8 cellular contexts compared by ENCODE assay signal in genomic region chr4:123695531-123695930, GRCh38.
DNase-seq lines count a peak whose midpoint lies in the region; ATAC-seq and TF ChIP-seq lines count a peak whose summit lies in the region.
"Not testable (repeated sequence)": the region's sequence is repeated elsewhere in the genome, so short reads cannot be mapped to it uniquely, and the experiment has no call there.

No MANE protein-coding gene starts in this region.

- not testable (repeated sequence) for BruUV-seq in IMR-90 (replicated peaks; lab: Mats Ljungman, UMichigan)

- CTCF ChIA-PET in IMR-90 (lab: Yijun Ruan, JAX) = not testable (repeated sequence)

- not testable (repeated sequence) for H3K56ac ChIP-seq in IMR-90 (ENCODE audit: extremely low read depth, insufficient read depth, low read length)

- not testable (repeated sequence) for TF ChIP-seq POLR2A in IMR-90 (IDR thresholded peaks at IDR 0.05; ENCODE audit: low read depth, low read length)

- H2AFZ ChIP-seq in IMR-90 (replicated peaks; ENCODE audit: low read length, poor library complexity) = not testable (repeated sequence)

- H3K4me3 ChIP-seq in IMR-90 (ENCODE audit: insufficient read depth, low read depth, low read length); MG63; fibroblast of mammary gland (ENCODE audit: control insufficient read depth, low read depth, low read length): not testable (repeated sequence)

- not testable (repeated sequence) for H2AK9ac ChIP-seq in IMR-90 (replicated peaks; ENCODE audit: low read depth, low read length, poor library complexity)

- H2BK15ac ChIP-seq in IMR-90 (ENCODE audit: low read depth, low read length) = not testable (repeated sequence)

- not testable (repeated sequence) for H3K9me3 Mint-ChIP-seq in chondrocyte (ENCODE audit: low read depth)

- POLR2A ChIA-PET in IMR-90 (lab: Charles Lee; ENCODE audit: unreplicated experiment) = not testable (repeated sequence)

- H3K27me3 ChIP-seq in IMR-90 (ENCODE audit: control insufficient read depth, insufficient read depth, low read length); MG63: not testable (repeated sequence)

- not testable (repeated sequence) for H4K20me1 ChIP-seq in IMR-90 (ENCODE audit: insufficient read depth, low read length)

- peak overlapping the region; percentile 10 for H3K27ac Mint-ChIP-seq in chondrocyte (ENCODE audit: unreplicated experiment)

- not testable (repeated sequence) for H3K18ac ChIP-seq in IMR-90 (ENCODE audit: low read depth, low read length)

- intact Hi-C loops in IMR-90 (cut with micrococcal nuclease) = not testable (repeated sequence)

- not testable (repeated sequence) for H2BK120ac ChIP-seq in IMR-90 (ENCODE audit: low read depth, low read length)

- H3K14ac ChIP-seq in IMR-90 (replicated peaks; ENCODE audit: low read depth, low read length) = not testable (repeated sequence)

- WGBS in IMR-90 (ENCODE audit: extremely low coverage in 2 of 2, insufficient read length in 1 of 2), 2 experiments = no CpG with 5 or more reads among the region's 2 CpGs

- H2BK20ac ChIP-seq in IMR-90 (ENCODE audit: low read depth, low read length) = not testable (repeated sequence)

- not testable (repeated sequence) for H3K9me1 ChIP-seq in IMR-90 (ENCODE audit: insufficient read depth, low read length)

- not testable (repeated sequence) for H3K9ac ChIP-seq in IMR-90 (ENCODE audit: low read depth, low read length)

- H3K9me3 ChIP-seq in IMR-90 (ENCODE audit: control insufficient read depth, insufficient read depth, low read length); MG63: not testable (repeated sequence)

- not testable (repeated sequence) for H2AK5ac ChIP-seq in IMR-90 (ENCODE audit: low read depth, low read length)

- H3K4me3 Mint-ChIP-seq in chondrocyte (ENCODE audit: unreplicated experiment) = not testable (repeated sequence)

- ATAC-seq in IMR-90 (ENCODE audit: low read depth) = not testable (repeated sequence)

- not testable (repeated sequence) for H3K27ac ChIP-seq in IMR-90 (ENCODE audit: insufficient read depth, low read length)

- not testable (repeated sequence) for H3K27me3 Mint-ChIP-seq in chondrocyte (ENCODE audit: low read depth)

- H3K4ac ChIP-seq in IMR-90 (ENCODE audit: low read depth, low read length) = not testable (repeated sequence)

- not testable (repeated sequence) for H3K36me3 Mint-ChIP-seq in chondrocyte (ENCODE audit: low read depth)

- TF ChIP-seq RAD21 in IMR-90 (IDR thresholded peaks at IDR 0.05; ENCODE audit: low read length) = not testable (repeated sequence)

- not testable (repeated sequence) for H3K4me2 ChIP-seq in IMR-90 (ENCODE audit: low read depth, low read length)

- H3K36me3 ChIP-seq in IMR-90 (ENCODE audit: control insufficient read depth, insufficient read depth, low read length); MG63: not testable (repeated sequence)

- H3K4me1 Mint-ChIP-seq in chondrocyte (ENCODE audit: low read depth) = peaks cover 11% of the 10 kb centered on the region

- H2BK5ac ChIP-seq in IMR-90 (ENCODE audit: low read depth, low read length, poor library complexity, severe bottlenecking) = not testable (repeated sequence)

- not testable (repeated sequence) for H3K23ac ChIP-seq in IMR-90 (ENCODE audit: low read depth, low read length)

- peak; percentile 5 for DNase-seq in Daoy (ENCODE audit: low read depth)
- peak; percentile 73 for DNase-seq in HT1080 (ENCODE audit: low read depth)
- peak; percentile 13 for DNase-seq in IMR-90
- DNase-seq in M059J (ENCODE audit: low read depth) = peak; percentile 62
- DNase-seq in MG63 = peak; percentile 31
- not testable (repeated sequence) for DNase-seq in chondrocyte (ENCODE audit: low spot score)
- DNase-seq in fibroblast of mammary gland (ENCODE audit: low read depth) = peak; percentile 21
- DNase-seq in kidney tubule cell (ENCODE audit: low spot score) = peak; percentile 31

- H3K79me1 ChIP-seq in IMR-90 (ENCODE audit: low read depth in 1 of 2, low read length in 2 of 2) = not testable (repeated sequence)

- not testable (repeated sequence) for H4K91ac ChIP-seq in IMR-90 (ENCODE audit: insufficient read depth, low read depth, low read length)

- TF ChIP-seq CTCF in IMR-90 (conservative IDR thresholded peaks at IDR 0.05; ENCODE audit: low read depth, low read length); chondrocyte (IDR thresholded peaks at IDR 0.05); fibroblast of mammary gland (conservative IDR thresholded peaks at IDR 0.05; ENCODE audit: control insufficient read depth, insufficient read depth, low read depth, low read length): not testable (repeated sequence)

- H3K4me1 ChIP-seq in IMR-90 (ENCODE audit: control insufficient read depth, insufficient read depth, low read length) = not testable (repeated sequence)

- H4K8ac ChIP-seq in IMR-90 (ENCODE audit: low read depth in 2 of 2, low read length in 2 of 2) = not testable (repeated sequence)

- not testable (repeated sequence) for H4K5ac ChIP-seq in IMR-90 (ENCODE audit: low read depth, low read length)

- dilution Hi-C loops in IMR-90 (cut with HindIII; ENCODE audit: low sequenced_read_pairs, unreplicated experiment) = not testable (repeated sequence)

- in situ Hi-C loops in IMR-90 (cut with MboI; ENCODE audit: low sequenced_read_pairs) = not testable (repeated sequence)
